Comparison of ENCODE assay signal across 12 cellular contexts in genomic region chr5:151775025-151775606, GRCh38. TPM values are rescaled to one million over a fixed set of nuclear protein-coding genes. Genes with fewer than 3 reads are reported as not detected.
A peak's percentile ranks its signal among the peaks of the same experiment; 100 is the strongest.
DNase-seq lines count a peak whose midpoint lies in the region; ATAC-seq and TF ChIP-seq lines count a peak whose summit lies in the region.
"Had no signal": no experiment of that assay in that cellular context is flagged by ENCODE, and none has a peak within 500 bp of the region (broad histone marks: within the 10 kb centered on the region; RNA-seq: fewer than 3 reads in every experiment).

No MANE protein-coding gene starts in this region.

- H3K27ac ChIP-seq in left ventricle myocardium inferior (replicated peaks) (peak overlapping the region; percentile 95), iPS-20b (ENCODE audit: low read length) (no peak overlapping the region), Peyer's patch (no peak overlapping the region)
- H3K27ac ChIP-seq: pancreas had no signal

- H3K36me3 ChIP-seq in left ventricle myocardium inferior, result peaks cover 7% of the 10 kb centered on the region
- H3K36me3 ChIP-seq in iPS-20b (ENCODE audit: insufficient read depth, low read depth, low read length), result peaks cover 43% of the 10 kb centered on the region
- H3K36me3 ChIP-seq in Peyer's patch, result no peaks in the 10 kb centered on the region
- H3K36me3 ChIP-seq: pancreas had no signal

- H3K4me1 Mint-ChIP-seq in T-helper 17 cell (peaks cover 56% of the 10 kb centered on the region), type B pancreatic cell (ENCODE audit: unreplicated experiment) (peaks cover 48% of the 10 kb centered on the region)

- H3K9me3 Mint-ChIP-seq in type B pancreatic cell, result no peaks in the 10 kb centered on the region

- TF ChIP-seq POLR2A in Peyer's patch (IDR thresholded peaks at IDR 0.05), result no peak

- H3K27ac Mint-ChIP-seq in T-helper 17 cell (no peak overlapping the region), type B pancreatic cell (peak overlapping the region; percentile 1)

- peak overlapping the region; percentile 88 for H3K4me3 ChIP-seq in left ventricle myocardium inferior
- H3K4me3 ChIP-seq in iPS-20b (ENCODE audit: low read length), result peak overlapping the region; percentile 82; the same call in 1 of the 2 replicates
- H3K4me3 ChIP-seq in Peyer's patch, result no peak overlapping the region

- peak overlapping the region; percentile 74 for H3K4me3 Mint-ChIP-seq in T-helper 17 cell
- H3K4me3 Mint-ChIP-seq in type B pancreatic cell, result peak overlapping the region; percentile 92

- no peaks in the 10 kb centered on the region for H3K36me3 Mint-ChIP-seq in T-helper 17 cell (ENCODE audit: low read depth)
- H3K36me3 Mint-ChIP-seq in type B pancreatic cell, result peaks cover 31% of the 10 kb centered on the region

- H3K9ac ChIP-seq in iPS-20b (ENCODE audit: low read depth, low read length), result no peak overlapping the region

- no peaks in the 10 kb centered on the region for H3K27me3 ChIP-seq in left ventricle myocardium inferior (ENCODE audit: low read depth)
- H3K27me3 ChIP-seq in iPS-20b (ENCODE audit: insufficient read depth, low read length), result no peaks in the 10 kb centered on the region
- no peaks in the 10 kb centered on the region for H3K27me3 ChIP-seq in Peyer's patch
- H3K27me3 ChIP-seq: heart left ventricle, pancreas had no signal

- H3K9me3 ChIP-seq in left ventricle myocardium inferior (replicated peaks) (no peaks in the 10 kb centered on the region), T-helper 17 cell (ENCODE audit: control insufficient read depth, low read length, poor library complexity, severe bottlenecking) (no peaks in the 10 kb centered on the region), iPS-20b (ENCODE audit: insufficient read depth, low read depth, low read length) (no peaks in the 10 kb centered on the region), Peyer's patch (no peaks in the 10 kb centered on the region)
- H3K9me3 ChIP-seq: heart left ventricle, pancreas had no signal

- ATAC-seq in T-helper 17 cell, result no peak
- no peak for ATAC-seq in HG02798 (IDR thresholded peaks at IDR 0.05; ENCODE audit: poor library complexity, unreplicated experiment)
- ATAC-seq: heart left ventricle, pancreas had no signal

- H3K4me1 ChIP-seq in left ventricle myocardium inferior, result peaks cover 89% of the 10 kb centered on the region
- peaks cover 31% of the 10 kb centered on the region for H3K4me1 ChIP-seq in iPS-20b (ENCODE audit: insufficient read depth, low read length)
- H3K4me1 ChIP-seq in Peyer's patch, result peaks cover 0 to 29% (median 9%) of the 10 kb centered on the region in 4 donors

- intact Hi-C loops in left ventricle myocardium inferior (cut with micrococcal nuclease) (no loop called here), cardiac septum (cut with DNase I) (no loop called here)

- TF ChIP-seq CTCF in left ventricle myocardium inferior (IDR thresholded peaks at IDR 0.05; ENCODE audit: borderline replicate concordance) (no peak), type B pancreatic cell (conservative IDR thresholded peaks at IDR 0.05) (no peak), Peyer's patch (IDR thresholded peaks at IDR 0.05) (no peak)

- DNase-seq in left ventricle myocardium inferior (no peak), cardiac septum (ENCODE audit: low spot score) (no peak), T-helper 17 cell (no peak), type B pancreatic cell (ENCODE audit: extremely low spot score, unreplicated experiment) (no peak), Peyer's patch (no peak), NCI-H748 (lab: John Stamatoyannopoulos, UW; ENCODE audit: unreplicated experiment) (no peak)
- DNase-seq: heart left ventricle, NCI-H146, pancreas, T-helper 9 cell had no signal

- H3K27me3 Mint-ChIP-seq in T-helper 17 cell, result no peaks in the 10 kb centered on the region
- no peaks in the 10 kb centered on the region for H3K27me3 Mint-ChIP-seq in type B pancreatic cell

RNA-seq across cellular contexts. Expression of gene G3BP1, which starts 3.4 kb away (rescaled TPM):
- total RNA-seq in left ventricle myocardium inferior (95.0 TPM), cardiac septum (99.4 TPM), T-helper 17 cell (100 to 1,000 TPM; 115 to 117 TPM), type B pancreatic cell (ENCODE audit: low replicate concordance) (218 and 241 TPM in 2 replicates), Peyer's patch (10 to 100 TPM; 63.7 to 67.7 (median 65.8) TPM)

RNA-seq across cellular contexts. Expression of gene ATOX1, which starts 16.7 kb away (rescaled TPM):
- total RNA-seq in left ventricle myocardium inferior (65.4 TPM), cardiac septum (61.4 TPM), T-helper 17 cell (10 to 100 TPM; 24.3 to 26.1 TPM), type B pancreatic cell (ENCODE audit: low replicate concordance) (81.0 and 110 TPM in 2 replicates), Peyer's patch (100 to 1,000 TPM in 3 of 4 donors, 10 to 100 TPM in 1; 99.9 to 161 (median 126) TPM)

Comparison
In these comparisons a context has a peak if more than half of its experiments do, and no peak if none do; other contexts are left out.
1. H3K4me3 ChIP-seq: peak in left ventricle myocardium inferior (single experiment) and iPS-20b (single experiment); none in Peyer's patch (0 of 4).